ENCODE assay signal across 1 cellular context in the genomic region with DNA sequence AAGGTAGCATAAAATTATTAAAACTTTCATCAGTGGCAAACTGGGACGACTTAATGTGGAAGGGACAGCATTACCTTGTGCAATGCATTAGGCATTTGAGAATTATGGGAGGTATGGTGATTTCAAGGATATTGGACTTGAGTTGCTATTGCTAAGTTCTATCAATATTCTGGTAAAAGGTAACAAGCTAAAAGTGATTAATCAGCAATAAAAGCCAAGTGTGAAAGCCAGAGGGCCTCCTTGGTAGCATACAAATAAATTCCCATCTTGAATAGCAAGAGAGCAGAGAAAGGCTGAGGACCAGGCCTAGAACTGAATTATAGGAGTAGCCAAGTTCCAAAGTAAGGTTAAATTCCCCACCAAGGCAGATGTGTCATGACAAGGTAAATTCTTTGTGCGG.
TF ChIP-seq lines count a peak whose summit lies in the region.

No MANE protein-coding gene starts in this region.

TF ChIP-seq in K562, 482 proteins besides CTCF, POLR2A, EP300 and RAD21 (continued from another document):
- TF ChIP-seq, protein P1, sequence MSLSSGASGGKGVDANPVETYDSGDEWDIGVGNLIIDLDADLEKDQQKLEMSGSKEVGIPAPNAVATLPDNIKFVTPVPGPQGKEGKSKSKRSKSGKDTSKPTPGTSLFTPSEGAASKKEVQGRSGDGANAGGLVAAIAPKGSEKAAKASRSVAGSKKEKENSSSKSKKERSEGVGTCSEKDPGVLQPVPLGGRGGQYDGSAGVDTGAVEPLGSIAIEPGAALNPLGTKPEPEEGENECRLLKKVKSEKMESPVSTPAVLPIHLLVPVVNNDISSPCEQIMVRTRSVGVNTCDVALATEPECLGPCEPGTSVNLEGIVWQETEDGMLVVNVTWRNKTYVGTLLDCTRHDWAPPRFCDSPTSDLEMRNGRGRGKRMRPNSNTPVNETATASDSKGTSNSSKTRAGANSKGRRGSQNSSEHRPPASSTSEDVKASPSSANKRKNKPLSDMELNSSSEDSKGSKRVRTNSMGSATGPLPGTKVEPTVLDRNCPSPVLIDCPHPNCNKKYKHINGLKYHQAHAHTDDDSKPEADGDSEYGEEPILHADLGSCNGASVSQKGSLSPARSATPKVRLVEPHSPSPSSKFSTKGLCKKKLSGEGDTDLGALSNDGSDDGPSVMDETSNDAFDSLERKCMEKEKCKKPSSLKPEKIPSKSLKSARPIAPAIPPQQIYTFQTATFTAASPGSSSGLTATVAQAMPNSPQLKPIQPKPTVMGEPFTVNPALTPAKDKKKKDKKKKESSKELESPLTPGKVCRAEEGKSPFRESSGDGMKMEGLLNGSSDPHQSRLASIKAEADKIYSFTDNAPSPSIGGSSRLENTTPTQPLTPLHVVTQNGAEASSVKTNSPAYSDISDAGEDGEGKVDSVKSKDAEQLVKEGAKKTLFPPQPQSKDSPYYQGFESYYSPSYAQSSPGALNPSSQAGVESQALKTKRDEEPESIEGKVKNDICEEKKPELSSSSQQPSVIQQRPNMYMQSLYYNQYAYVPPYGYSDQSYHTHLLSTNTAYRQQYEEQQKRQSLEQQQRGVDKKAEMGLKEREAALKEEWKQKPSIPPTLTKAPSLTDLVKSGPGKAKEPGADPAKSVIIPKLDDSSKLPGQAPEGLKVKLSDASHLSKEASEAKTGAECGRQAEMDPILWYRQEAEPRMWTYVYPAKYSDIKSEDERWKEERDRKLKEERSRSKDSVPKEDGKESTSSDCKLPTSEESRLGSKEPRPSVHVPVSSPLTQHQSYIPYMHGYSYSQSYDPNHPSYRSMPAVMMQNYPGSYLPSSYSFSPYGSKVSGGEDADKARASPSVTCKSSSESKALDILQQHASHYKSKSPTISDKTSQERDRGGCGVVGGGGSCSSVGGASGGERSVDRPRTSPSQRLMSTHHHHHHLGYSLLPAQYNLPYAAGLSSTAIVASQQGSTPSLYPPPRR (CRISPR knock-in tag; IDR thresholded peaks at IDR 0.05; ENCODE audit: borderline replicate concordance): no peak
- no peak for TF ChIP-seq KAT8 (IDR thresholded peaks at IDR 0.05; ENCODE audit: low read depth)
- TF ChIP-seq ZNF431 (CRISPR knock-in tag; IDR thresholded peaks at IDR 0.05): no peak
- TF ChIP-seq MAFK (IDR thresholded peaks at IDR 0.05; ENCODE audit: low read length): peak; percentile 76
- no peak for TF ChIP-seq ZKSCAN8 (CRISPR knock-in tag; IDR thresholded peaks at IDR 0.05)
- TF ChIP-seq ZNF551 (CRISPR knock-in tag; IDR thresholded peaks at IDR 0.05): no peak
- TF ChIP-seq ZNF316 (IDR thresholded peaks at IDR 0.05): peak; percentile 58; the same call in 1 of the 2 replicates
- TF ChIP-seq HDAC6 (IDR thresholded peaks at IDR 0.05; ENCODE audit: low read depth, low read length): no peak
- TF ChIP-seq SUPT5H (IDR thresholded peaks at IDR 0.05): no peak
